Comparison of ENCODE assay signal across 19 cellular contexts in the genomic region with DNA sequence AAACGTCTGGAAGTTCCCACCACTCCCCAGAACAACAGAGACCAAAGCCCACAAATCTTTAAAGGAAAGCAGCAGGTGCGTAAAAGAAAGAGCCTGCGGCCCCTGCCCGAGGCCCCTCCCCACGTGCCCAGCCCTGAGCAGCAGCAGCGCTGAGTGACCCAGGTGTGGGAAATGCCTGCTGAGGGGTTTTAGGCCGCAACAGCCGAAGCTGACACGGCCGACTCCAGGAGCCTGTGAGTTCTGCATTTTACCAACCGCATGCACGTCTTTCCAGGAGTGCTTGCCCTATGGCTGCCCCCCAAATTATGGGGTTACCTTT. TPM values are rescaled to one million over a fixed set of nuclear protein-coding genes. Genes with fewer than 3 reads are reported as not detected.
A peak's percentile ranks its signal among the peaks of the same experiment; 100 is the strongest.
DNase-seq lines count a peak whose midpoint lies in the region; ATAC-seq, FAIRE-seq and TF ChIP-seq lines count a peak whose summit lies in the region.
"Had no signal": no experiment of that assay in that cellular context is flagged by ENCODE, and none has a peak within 500 bp of the region (broad histone marks: within the 10 kb centered on the region; RNA-seq: fewer than 3 reads in every experiment).

No MANE protein-coding gene starts in this region.

- H3K79me2 ChIP-seq in H1 (ENCODE audit: control insufficient read depth in 1 of 2, insufficient read depth in 2 of 2, low read length in 2 of 2) (peaks cover 0 to 10% of the 10 kb centered on the region in 2 experiments; a peak in 1 of 4 replicates), smooth muscle cell (ENCODE audit: low read depth) (no peaks in the 10 kb centered on the region)

- no peak for FAIRE-seq in H1 (lab: Jason Lieb, UNC)
- FAIRE-seq: A549, GM12892, HepG2 had no signal

- H2BK5ac ChIP-seq in H1 (ENCODE audit: low read depth, low read length), result peak overlapping the region; percentile 81; the same call in 1 of the 2 replicates

- H2BK120ac ChIP-seq in H1 (replicated peaks; ENCODE audit: low read depth, low read length), result peak overlapping the region; percentile 95

- H3K79me1 ChIP-seq in H1 (ENCODE audit: low read depth, low read length), result peaks cover 10% of the 10 kb centered on the region

- peak overlapping the region; percentile 84 for H4K91ac ChIP-seq in H1 (replicated peaks; ENCODE audit: insufficient read length, low read length)

- H3K36me3 ChIP-seq in HUES64 (ENCODE audit: insufficient read depth, low read length), result no peaks in the 10 kb centered on the region
- H3K36me3 ChIP-seq in H1 (ENCODE audit: control insufficient read depth in 2 of 4, insufficient read depth in 4 of 4, low read length in 3 of 4), result peaks cover 0 to 6% (median 2%) of the 10 kb centered on the region in 4 experiments; a peak in 3 of 8 replicates
- no peaks in the 10 kb centered on the region for H3K36me3 ChIP-seq in smooth muscle cell (ENCODE audit: low read depth)
- H3K36me3 ChIP-seq: BE2C had no signal

- H4K20me1 ChIP-seq in H1 (replicated peaks in 1 of 2; ENCODE audit: control insufficient read depth in 1 of 2, insufficient read depth in 2 of 2, low read length in 2 of 2) (peaks cover 0 to 7% of the 10 kb centered on the region in 2 experiments), smooth muscle cell (ENCODE audit: low read depth) (peaks cover 9% of the 10 kb centered on the region)

- peak overlapping the region; percentile 95; the same call in 1 of the 2 replicates for H2BK20ac ChIP-seq in H1 (ENCODE audit: low read length)

- WGBS in HUES64, result 77% methylated on average over 12 of the region's 12 CpGs
- WGBS in H1 (ENCODE audit: extremely low coverage in 1 of 2, insufficient coverage in 1 of 2, insufficient read length in 1 of 2, insufficient replicate concordance in 2 of 2, low coverage in 1 of 2, low lambda C conversion rate in 2 of 2, missing lambda C conversion rate in 1 of 2), 2 experiments, result 83% methylated on average over 12 of the region's 12 CpGs; no CpG with 5 or more reads in 1 of the 2 experiments
- WGBS in smooth muscle cell (ENCODE audit: low lambda C conversion rate), result 84% methylated on average over 12 of the region's 12 CpGs

- peak overlapping the region; percentile 82; the same call in 1 of the 2 replicates for H2AK5ac ChIP-seq in H1 (ENCODE audit: low read depth, low read length)

- H4K5ac ChIP-seq in H1 (ENCODE audit: insufficient read length, low read depth, low read length), result peak overlapping the region; percentile 31

- H3K18ac ChIP-seq in H1 (ENCODE audit: extremely low read depth, low read length), result no peak overlapping the region; the same call in none of the 2 replicates

- no peak for TF ChIP-seq POLR2A in H1 (IDR thresholded peaks at IDR 0.05; ENCODE audit: control extremely low read depth in 1 of 2, low read depth in 2 of 2, low read length in 2 of 2)

- H2AFZ ChIP-seq in H1 (ENCODE audit: low read length) (no peak overlapping the region), smooth muscle cell (ENCODE audit: low read depth) (no peak overlapping the region)
- H2AFZ ChIP-seq: GM23338 had no signal

- H3K23ac ChIP-seq in H1 (ENCODE audit: insufficient read length), result no peak overlapping the region

- no peak for ATAC-seq in HG02970 (IDR thresholded peaks at IDR 0.05; ENCODE audit: low FRiP score, unreplicated experiment)

- DNase-seq in H1 (ENCODE audit: low read depth in 1 of 2, low spot score in 2 of 2) (no peak), neural crest cell (ENCODE audit: low read depth, low spot score) (no peak), type B pancreatic cell (ENCODE audit: extremely low spot score, unreplicated experiment) (no peak), smooth muscle cell (lab: John Stamatoyannopoulos, UW; ENCODE audit: unreplicated experiment) (no peak), NCI-H510A treated with DMSO at 0.1 percent for 48 hours (lab: John Stamatoyannopoulos, UW) (no peak)
- DNase-seq: CD4-positive, alpha-beta memory T cell; DND-41; GDM1; HCEC 1CT; HFFc6 had no signal

- H2BK12ac ChIP-seq in H1 (ENCODE audit: low read depth, low read length), result peak overlapping the region; percentile 80; the same call in 1 of the 2 replicates

- H3K27ac Mint-ChIP-seq in neural crest cell (ENCODE audit: unreplicated experiment) (no peak overlapping the region), type B pancreatic cell (no peak overlapping the region)
- H3K27ac Mint-ChIP-seq: CD4-positive, alpha-beta memory T cell; GM23338; HFFc6 had no signal

- H3K4me2 ChIP-seq in H1 (ENCODE audit: insufficient read depth in 1 of 2, low read depth in 2 of 2, low read length in 2 of 2), result no peak overlapping the region
- H3K4me2 ChIP-seq in smooth muscle cell, result no peak overlapping the region
- H3K4me2 ChIP-seq: GM23338 had no signal

- no peak overlapping the region for H3K56ac ChIP-seq in H1 (replicated peaks; ENCODE audit: insufficient read length, low read depth, low read length)

- H3K4me3 Mint-ChIP-seq in neural crest cell (peak overlapping the region; percentile 47), type B pancreatic cell (peak overlapping the region; percentile 34)
- H3K4me3 Mint-ChIP-seq: HFFc6 had no signal

- no peak overlapping the region for H3K14ac ChIP-seq in H1 (ENCODE audit: insufficient read length)

- H3K23me2 ChIP-seq in H1 (ENCODE audit: low read depth, low read length), result peaks cover 12% of the 10 kb centered on the region; the same call in 1 of the 2 replicates

- POLR2A ChIA-PET in H1 (lab: Charles Lee; ENCODE audit: partially characterized antibody), result interaction anchor here (0.7 to 1.7 kb wide), 6 partner anchors 15 to 68 kb away, joined by 3 to 5 read pairs (median 3); no protein-coding TSS in a partner anchor

- peaks cover 16% of the 10 kb centered on the region for H3K4me1 ChIP-seq in HUES64 (ENCODE audit: insufficient read depth, low read length)
- peaks cover 3 to 36% (median 17%) of the 10 kb centered on the region in 4 experiments for H3K4me1 ChIP-seq in H1 (replicated peaks in 1 of 4; ENCODE audit: control insufficient read depth in 3 of 4, insufficient read depth in 4 of 4, low read length in 3 of 4)
- peaks cover 17% of the 10 kb centered on the region for H3K4me1 ChIP-seq in smooth muscle cell (ENCODE audit: low read depth)
- H3K4me1 ChIP-seq: BE2C had no signal

- H3K9me3 ChIP-seq in HUES64 (ENCODE audit: insufficient read depth, low read depth, low read length), result no peaks in the 10 kb centered on the region
- no peaks in the 10 kb centered on the region for H3K9me3 ChIP-seq in H1 (ENCODE audit: insufficient read depth in 2 of 2, low read depth in 1 of 2, low read length in 1 of 2)
- H3K9me3 ChIP-seq in smooth muscle cell (replicated peaks; ENCODE audit: low read depth), result no peaks in the 10 kb centered on the region
- H3K9me3 ChIP-seq: A549, BE2C had no signal

- H3K27ac ChIP-seq in HUES64 (ENCODE audit: low read depth, low read length) (peak overlapping the region; percentile 3; the same call in 1 of the 2 replicates), H1 (ENCODE audit: low read depth, low read length) (no peak overlapping the region), smooth muscle cell (ENCODE audit: low read depth) (no peak overlapping the region)
- H3K27ac ChIP-seq: A549, C4-2B had no signal

- H3K36me3 Mint-ChIP-seq in neural crest cell (ENCODE audit: low read depth), result no peaks in the 10 kb centered on the region
- no peaks in the 10 kb centered on the region for H3K36me3 Mint-ChIP-seq in type B pancreatic cell
- H3K36me3 Mint-ChIP-seq: CD4-positive, alpha-beta memory T cell had no signal

- H3K9me3 Mint-ChIP-seq in neural crest cell, result no peaks in the 10 kb centered on the region
- no peaks in the 10 kb centered on the region for H3K9me3 Mint-ChIP-seq in type B pancreatic cell
- H3K9me3 Mint-ChIP-seq: GM23338, HFFc6 had no signal

- TF ChIP-seq CTCF in H1 (IDR thresholded peaks at IDR 0.05; ENCODE audit: control extremely low read depth in 1 of 3, insufficient read depth in 1 of 3, low read depth in 1 of 3, low read length in 3 of 3) (no peak), neural crest cell (conservative IDR thresholded peaks at IDR 0.05) (no peak), type B pancreatic cell (conservative IDR thresholded peaks at IDR 0.05) (no peak), smooth muscle cell (IDR thresholded peaks at IDR 0.05; ENCODE audit: borderline replicate concordance, insufficient read depth, poor library complexity, severe bottlenecking) (no peak)

- TF ChIP-seq EP300 in H1 (IDR thresholded peaks at IDR 0.05; ENCODE audit: borderline replicate concordance in 1 of 2, low read depth in 2 of 2, low read length in 2 of 2), result no peak

- H3F3A ChIP-seq in smooth muscle cell (ENCODE audit: low read depth), result peaks cover 4% of the 10 kb centered on the region

- CTCF ChIA-PET in H1 (lab: Charles Lee; ENCODE audit: partially characterized antibody), result interaction anchor here (1.2 to 3.0 kb wide), 6 partner anchors 12 to 61 kb away, joined by 3 to 20 read pairs (median 4); no protein-coding TSS in a partner anchor

- H3K4me3 ChIP-seq in HUES64 (ENCODE audit: low read length) (no peak overlapping the region), H1 (ENCODE audit: extremely low read depth in 1 of 4, insufficient read depth in 2 of 4, low read depth in 3 of 4, low read length in 4 of 4) (no peak overlapping the region), smooth muscle cell (no peak overlapping the region)
- H3K4me3 ChIP-seq: A549, GM23338 had no signal

- no peaks in the 10 kb centered on the region for H3K4me1 Mint-ChIP-seq in neural crest cell
- H3K4me1 Mint-ChIP-seq in type B pancreatic cell (ENCODE audit: unreplicated experiment), result no peaks in the 10 kb centered on the region

- TF ChIP-seq RAD21 in H1 (IDR thresholded peaks at IDR 0.05 in 1 of 2, conservative IDR thresholded peaks at IDR 0.05 in 1 of 2; ENCODE audit: low read depth in 2 of 2, low read length in 2 of 2), result no peak

- H3K27me3 Mint-ChIP-seq in neural crest cell (ENCODE audit: low read depth) (peaks cover 43% of the 10 kb centered on the region), type B pancreatic cell (peaks cover 36% of the 10 kb centered on the region)

- no peak overlapping the region for H2BK15ac ChIP-seq in H1 (ENCODE audit: low read length)

- H3K4ac ChIP-seq in H1 (replicated peaks; ENCODE audit: insufficient read length, low read depth, low read length), result no peak overlapping the region

- H4K8ac ChIP-seq in H1 (ENCODE audit: extremely low read depth, insufficient read depth, low read length), result no peak overlapping the region

- H3K9ac ChIP-seq in HUES64 (ENCODE audit: low read depth, low read length) (no peak overlapping the region), H1 (replicated peaks in 1 of 4; ENCODE audit: extremely low read depth in 1 of 4, low read depth in 3 of 4, low read length in 3 of 4) (no peak overlapping the region), smooth muscle cell (ENCODE audit: low read depth) (no peak overlapping the region)

- H3K27me3 ChIP-seq in HUES64 (ENCODE audit: insufficient read depth, low read length) (peaks cover 9% of the 10 kb centered on the region), H1 (replicated peaks in 1 of 4; ENCODE audit: control insufficient read depth in 3 of 4, extremely low read depth in 1 of 4, insufficient read depth in 3 of 4, low read length in 3 of 4) (peaks cover 0 to 5% (median 0%) of the 10 kb centered on the region in 4 experiments; a peak in 2 of 7 replicates), smooth muscle cell (ENCODE audit: low read depth) (no peaks in the 10 kb centered on the region)

RNA-seq across cellular contexts. Expression of gene KNDC1, which starts 1.6 kb away (rescaled TPM):
- polyA plus RNA-seq in HUES64 (2013, experiment 1 of 2), result 5.4 TPM
- 6.3 TPM for polyA plus RNA-seq in HUES64 (2013, experiment 2 of 2)
- 16.7 and 19.3 TPM in 2 replicates for total RNA-seq in H1 (2021; fragmentation: NEBNext Ultra II Directional; extraction: Animal tissue kit (Norgen Biotek cat#: 25700))
- polyA plus RNA-seq in H1 (2011; rRNA removed) (7.5 and 10.4 TPM in 2 replicates), smooth muscle cell (3.1 and 3.4 TPM in 2 replicates)
- polyA plus RNA-seq in H1 (2011; cell fraction: cytosol; rRNA removed), result 8.2 TPM
- 24.2 TPM for polyA plus RNA-seq in H1 (2011; cell fraction: nucleus; rRNA removed)
- 10.6 to 18.0 TPM (median 14.3 TPM) in 4 replicates for polyA plus RNA-seq in H1 (2012, experiment 1 of 2)
- 7.0 TPM for polyA plus RNA-seq in H1 (2012, experiment 2 of 2)
- 6.2 TPM for polyA plus RNA-seq in H1 (2013, experiment 1 of 2)
- polyA plus RNA-seq in H1 (2013, experiment 2 of 2), result 5.8 TPM
- polyA minus RNA-seq in H1 (2011; rRNA and poly(A)+ RNA removed), result 14.2 and 17.3 TPM in 2 replicates
- polyA minus RNA-seq in H1 (2011; cell fraction: cytosol; rRNA and poly(A)+ RNA removed), result 9.8 TPM
- polyA minus RNA-seq in H1 (2011; cell fraction: nucleus; rRNA and poly(A)+ RNA removed), result 27.6 TPM
- total RNA-seq in neural crest cell (4.0 and 5.5 TPM in 2 replicates), type B pancreatic cell (ENCODE audit: low replicate concordance) (2.7 and 6.4 TPM in 2 replicates), smooth muscle cell (1.8 and 2.3 TPM in 2 replicates)
- total RNA-seq: HepG2, HT1080 had no signal
